23 cellular contexts compared by ENCODE assay signal in genomic region chr9:80698725-80699124, GRCh38.
DNase-seq lines count a peak whose midpoint lies in the region; ATAC-seq, FAIRE-seq and TF ChIP-seq lines count a peak whose summit lies in the region.
"Had no signal": no experiment of that assay in that cellular context is flagged by ENCODE, and none has a peak within 500 bp of the region (broad histone marks: within the 10 kb centered on the region; RNA-seq: fewer than 3 reads in every experiment).

No MANE protein-coding gene starts in this region.

- H3K56ac ChIP-seq in IMR-90 (ENCODE audit: extremely low read depth, insufficient read depth, low read length): no peak overlapping the region

- no peak overlapping the region for H3K4me2 ChIP-seq in IMR-90 (ENCODE audit: low read depth, low read length)
- peak overlapping the region; percentile 2 for H3K4me2 ChIP-seq in osteoblast (ENCODE audit: insufficient read depth, low read length)
- H3K4me2 ChIP-seq: BLaER1, GM23338, KMS-11 had no signal

- H3K23ac ChIP-seq in IMR-90 (ENCODE audit: low read depth, low read length): no peak overlapping the region

- no peak overlapping the region for H2AK9ac ChIP-seq in IMR-90 (replicated peaks; ENCODE audit: low read depth, low read length, poor library complexity)

- no peaks in the 10 kb centered on the region for H3K27me3 ChIP-seq in IMR-90 (ENCODE audit: control insufficient read depth, insufficient read depth, low read length)
- H3K27me3 ChIP-seq in SJSA1 (replicated peaks): no peaks in the 10 kb centered on the region
- H3K27me3 ChIP-seq in foreskin keratinocyte: no peaks in the 10 kb centered on the region
- H3K27me3 ChIP-seq in osteoblast (ENCODE audit: insufficient read depth, low read length): no peaks in the 10 kb centered on the region
- H3K27me3 ChIP-seq: BLaER1, cardiac muscle cell, transverse colon had no signal

- no peak overlapping the region for H2AK5ac ChIP-seq in IMR-90 (ENCODE audit: low read depth, low read length)

- intact Hi-C loops in IMR-90 (cut with micrococcal nuclease): no loop called here

- no peaks in the 10 kb centered on the region for H3K9me1 ChIP-seq in IMR-90 (ENCODE audit: insufficient read depth, low read length)

- no peak overlapping the region for H3K4ac ChIP-seq in IMR-90 (ENCODE audit: low read depth, low read length)

- H3K9ac ChIP-seq in IMR-90 (ENCODE audit: low read depth, low read length): no peak overlapping the region
- H3K9ac ChIP-seq: BLaER1, KMS-11 had no signal

- H3K14ac ChIP-seq in IMR-90 (replicated peaks; ENCODE audit: low read depth, low read length): no peak overlapping the region

- no peak overlapping the region for H2BK15ac ChIP-seq in IMR-90 (ENCODE audit: low read depth, low read length)

- TF ChIP-seq CTCF in IMR-90 (conservative IDR thresholded peaks at IDR 0.05; ENCODE audit: low read depth, low read length) (0 out of 2 replicates have a peak, but pooled peaks have one; percentile 5), foreskin keratinocyte (conservative IDR thresholded peaks at IDR 0.05) (no peak), osteoblast (IDR thresholded peaks at IDR 0.05; ENCODE audit: extremely low read depth, low read depth, low read length) (no peak)

- CTCF ChIA-PET in IMR-90 (lab: Yijun Ruan, JAX): no interaction called here

- dilution Hi-C loops in IMR-90 (cut with HindIII; ENCODE audit: low sequenced_read_pairs, unreplicated experiment): no loop called here

- no peak for FAIRE-seq in frontal cortex (lab: Jason Lieb, UNC)

- H2BK5ac ChIP-seq in IMR-90 (ENCODE audit: low read depth, low read length, poor library complexity, severe bottlenecking): no peak overlapping the region

- no peak overlapping the region for H2BK120ac ChIP-seq in IMR-90 (ENCODE audit: low read depth, low read length)

- H3K79me1 ChIP-seq in IMR-90 (ENCODE audit: low read depth in 1 of 2, low read length in 2 of 2): no peaks in the 10 kb centered on the region

- no peak overlapping the region for H3K4me3 ChIP-seq in IMR-90 (ENCODE audit: insufficient read depth, low read depth, low read length)
- H3K4me3 ChIP-seq in SJSA1: no peak overlapping the region
- H3K4me3 ChIP-seq in osteoblast (ENCODE audit: insufficient read depth, low read length): no peak overlapping the region
- H3K4me3 ChIP-seq: BLaER1, cardiac muscle cell, GM23338, lung, prostate gland, skin epidermis, transverse colon had no signal

- no peaks in the 10 kb centered on the region for H3K79me2 ChIP-seq in osteoblast (ENCODE audit: insufficient read depth, low read length)

- H2AFZ ChIP-seq in IMR-90 (replicated peaks; ENCODE audit: low read length, poor library complexity): no peak overlapping the region
- no peak overlapping the region for H2AFZ ChIP-seq in osteoblast (ENCODE audit: low read length)
- H2AFZ ChIP-seq: GM23338 had no signal

- ATAC-seq in IMR-90 (ENCODE audit: low read depth) (no peak), foreskin keratinocyte (no peak)

- H2BK20ac ChIP-seq in IMR-90 (ENCODE audit: low read depth, low read length): no peak overlapping the region

- H3K4me1 ChIP-seq in IMR-90 (ENCODE audit: control insufficient read depth, insufficient read depth, low read length) (no peaks in the 10 kb centered on the region), SJSA1 (replicated peaks) (peaks cover 12% of the 10 kb centered on the region), foreskin keratinocyte (peaks cover 25% of the 10 kb centered on the region), osteoblast (ENCODE audit: insufficient read depth, low read length) (peaks cover 24% of the 10 kb centered on the region)
- H3K4me1 ChIP-seq: BLaER1, prostate gland had no signal

- in situ Hi-C loops in IMR-90 (cut with MboI; ENCODE audit: low sequenced_read_pairs): no loop called here

- POLR2A ChIA-PET in IMR-90 (lab: Charles Lee; ENCODE audit: unreplicated experiment): no interaction called here

- H4K5ac ChIP-seq in IMR-90 (ENCODE audit: low read depth, low read length): no peak overlapping the region

- DNase-seq in IMR-90 (peak; percentile 18), SJSA1 (ENCODE audit: low read depth in 1 of 2, low spot score in 2 of 2) (no peak), foreskin keratinocyte (no peak), osteoblast (ENCODE audit: insufficient read length, low spot score, missing footprints) (no peak), NCI-H1436 (lab: John Stamatoyannopoulos, UW) (no peak), frontal cortex (ENCODE audit: low spot score in 2 of 2) (no peak), NCI-H2029 (lab: John Stamatoyannopoulos, UW) (no peak), GF-D8 (lab: John Stamatoyannopoulos, UW) (no peak)
- DNase-seq: activated CD4-positive, alpha-beta T cell treated with anti-CD3 and anti-CD28 coated beads, Interleukin-2, amount 50 U/mL, for 4 hours; activated naive CD4-positive, alpha-beta T cell treated with anti-CD3 and anti-CD28 coated beads, Interleukin-2, amount 50 U/mL, for 16 hours; amygdala; head of caudate nucleus; NCI-H2227 treated with DMSO at 0.1 percent for 48 hours; NCI-H69; T-helper 1 cell; transverse colon had no signal

- no peak overlapping the region for H4K8ac ChIP-seq in IMR-90 (ENCODE audit: low read depth in 2 of 2, low read length in 2 of 2)

- no peak for TF ChIP-seq RAD21 in IMR-90 (IDR thresholded peaks at IDR 0.05; ENCODE audit: low read length)

- BruUV-seq in IMR-90 (replicated peaks; lab: Mats Ljungman, UMichigan): no TSS peak

- H4K91ac ChIP-seq in IMR-90 (ENCODE audit: insufficient read depth, low read depth, low read length): no peak overlapping the region

- no peak overlapping the region for H3K27ac ChIP-seq in IMR-90 (ENCODE audit: insufficient read depth, low read length)
- H3K27ac ChIP-seq in SJSA1: 0 out of 2 replicates have a peak overlapping the region, but pooled peaks have one; percentile 50
- H3K27ac ChIP-seq in foreskin keratinocyte: peak overlapping the region; percentile 56
- peak overlapping the region; percentile 55 for H3K27ac ChIP-seq in osteoblast (ENCODE audit: low read depth, low read length)
- H3K27ac ChIP-seq: BLaER1, cardiac muscle cell, KMS-11 had no signal

- no peaks in the 10 kb centered on the region for H4K20me1 ChIP-seq in IMR-90 (ENCODE audit: insufficient read depth, low read length)
- no peaks in the 10 kb centered on the region for H4K20me1 ChIP-seq in osteoblast (ENCODE audit: insufficient read depth, low read length)
- H4K20me1 ChIP-seq: BLaER1 had no signal

- H3K18ac ChIP-seq in IMR-90 (ENCODE audit: low read depth, low read length): no peak overlapping the region

- H3K9me3 ChIP-seq in IMR-90 (ENCODE audit: control insufficient read depth, insufficient read depth, low read length) (peaks cover 2% of the 10 kb centered on the region; the same call in 1 of the 2 replicates), SJSA1 (replicated peaks) (no peaks in the 10 kb centered on the region), osteoblast (ENCODE audit: low read depth, low read length) (no peaks in the 10 kb centered on the region)
- H3K9me3 ChIP-seq: BLaER1, prostate gland, transverse colon had no signal

- no peaks in the 10 kb centered on the region for H3K36me3 ChIP-seq in IMR-90 (ENCODE audit: control insufficient read depth, insufficient read depth, low read length)
- H3K36me3 ChIP-seq in SJSA1: no peaks in the 10 kb centered on the region
- no peaks in the 10 kb centered on the region for H3K36me3 ChIP-seq in osteoblast (ENCODE audit: insufficient read depth, low read length)
- H3K36me3 ChIP-seq: BLaER1, cardiac muscle cell, prostate gland, transverse colon had no signal

- TF ChIP-seq POLR2A in IMR-90 (IDR thresholded peaks at IDR 0.05; ENCODE audit: low read depth, low read length): no peak

TF ChIP-seq in IMR-90, 13 proteins besides CTCF, POLR2A, EP300 and RAD21:
- no peak for TF ChIP-seq CEBPB (IDR thresholded peaks at IDR 0.05; ENCODE audit: low read depth, low read length)
- no peak for TF ChIP-seq ELK1 (IDR thresholded peaks at IDR 0.05; ENCODE audit: borderline replicate concordance, low read depth, low read length)
- no peak for TF ChIP-seq FOS (IDR thresholded peaks at IDR 0.05; ENCODE audit: low read depth, low read length)
